In the genomic region with DNA sequence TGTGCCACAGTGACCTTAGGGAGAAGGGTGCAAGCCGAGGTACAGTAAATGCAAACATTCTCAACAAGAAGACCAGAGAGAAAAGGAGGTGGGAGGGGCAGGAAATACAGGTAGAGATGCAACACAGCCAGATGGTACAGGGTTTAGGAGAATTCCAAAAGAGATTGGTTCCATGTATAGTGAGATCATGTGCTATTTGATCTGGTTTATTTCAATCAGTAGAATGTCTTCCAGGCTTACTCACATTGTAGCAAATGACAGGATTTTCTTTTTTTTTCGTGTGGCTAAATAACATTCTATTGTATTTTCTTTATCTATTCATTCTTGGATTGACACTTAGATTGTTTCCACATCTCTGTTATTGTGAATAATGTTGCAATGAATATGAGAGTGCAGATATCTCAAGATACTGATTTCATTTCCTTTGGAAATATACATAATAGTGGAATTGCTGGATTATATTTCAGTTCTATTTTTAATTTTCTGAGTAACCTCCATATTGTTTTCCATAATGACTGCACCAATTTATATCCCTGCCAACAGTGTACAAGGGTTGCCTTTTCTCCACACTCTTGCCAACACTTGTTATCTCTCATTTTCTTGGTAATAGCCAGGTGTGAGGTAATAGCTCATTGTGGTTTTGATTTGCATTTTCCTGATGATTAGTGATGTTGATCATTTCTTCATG, we compare ENCODE assay signal across 16 cellular contexts.
DNase-seq lines count a peak whose midpoint lies in the region; ATAC-seq and TF ChIP-seq lines count a peak whose summit lies in the region.
"Had no signal": no experiment of that assay in that cellular context is flagged by ENCODE, and none has a peak within 500 bp of the region (broad histone marks: within the 10 kb centered on the region; RNA-seq: fewer than 3 reads in every experiment).

No MANE protein-coding gene starts in this region.

- peaks cover 8% of the 10 kb centered on the region for H3F3A ChIP-seq in SK-N-SH (replicated peaks; ENCODE audit: insufficient read depth)

- H3K9me2 ChIP-seq in SK-N-SH, result no peaks in the 10 kb centered on the region

- ATAC-seq in activated CD4-positive, CD25-positive, alpha-beta regulatory T cell treated with anti-CD3 and anti-CD28 coated beads, Interleukin-2, amount 50 U/mL, for 24 hours, result no peak
- ATAC-seq: HepG2 had no signal

- H3K27me3 ChIP-seq in SK-N-SH (ENCODE audit: insufficient read depth), result no peaks in the 10 kb centered on the region
- H3K27me3 ChIP-seq in osteoblast (ENCODE audit: insufficient read depth, low read length), result no peaks in the 10 kb centered on the region
- H3K27me3 ChIP-seq: BLaER1 had no signal

- H3K4me1 ChIP-seq in SK-N-SH (ENCODE audit: control insufficient read depth in 1 of 2, insufficient read depth in 2 of 2, low read depth in 1 of 2, low read length in 1 of 2) (peaks cover 0 to 3% of the 10 kb centered on the region in 2 experiments; a peak in 1 of 4 replicates), osteoblast (ENCODE audit: insufficient read depth, low read length) (no peaks in the 10 kb centered on the region)
- H3K4me1 ChIP-seq: BLaER1, Caco-2 had no signal

- H3K4me2 ChIP-seq in SK-N-SH, result no peak overlapping the region
- H3K4me2 ChIP-seq in osteoblast (ENCODE audit: insufficient read depth, low read length), result no peak overlapping the region
- H3K4me2 ChIP-seq: BLaER1 had no signal

- CTCF ChIA-PET in SK-N-SH (lab: Yijun Ruan, JAX), result no interaction called here

- 38% methylated on average over 2 of the region's 2 CpGs for WGBS in SK-N-SH (ENCODE audit: low lambda C conversion rate)

- POLR2A ChIA-PET in SK-N-SH (lab: Yijun Ruan, JAX), result no interaction called here

- H3K79me2 ChIP-seq in SK-N-SH (ENCODE audit: insufficient read depth), result no peaks in the 10 kb centered on the region
- H3K79me2 ChIP-seq in osteoblast (ENCODE audit: insufficient read depth, low read length), result no peaks in the 10 kb centered on the region

- peak; percentile 29 to 55; a peak in 2 of 4 replicates for TF ChIP-seq EP300 in SK-N-SH (IDR thresholded peaks at IDR 0.05; ENCODE audit: borderline replicate concordance in 1 of 2, low read depth in 1 of 2, low read length in 1 of 2)

- no peak overlapping the region for H3K9ac ChIP-seq in SK-N-SH
- H3K9ac ChIP-seq: BLaER1 had no signal

- DNase-seq in NCI-H1048 (lab: John Stamatoyannopoulos, UW) (peak; percentile 50), SK-N-SH (no peak), fibroblast of gingiva (ENCODE audit: low read depth) (peak; percentile 9), osteoblast (ENCODE audit: insufficient read length, low spot score, missing footprints) (no peak)
- DNase-seq in stimulated activated CD4-positive, alpha-beta T cell treated with anti-CD3 and anti-CD28 coated beads, Interleukin-4, amount 100 ng/mL, for 24 hours, result no peak
- DNase-seq in activated T-cell treated with anti-CD3 and anti-CD28 coated beads, Interleukin-2, amount 50 U/mL, for 48 hours, result no peak
- DNase-seq: AML-193; Caco-2; CD8-positive, alpha-beta memory T cell; DND-41; GDM1; HCEC 1CT; HFFc6 had no signal

- TF ChIP-seq RAD21 in SK-N-SH (IDR thresholded peaks at IDR 0.05; ENCODE audit: low read length), result no peak

- H3K9me3 ChIP-seq in SK-N-SH, result no peaks in the 10 kb centered on the region
- H3K9me3 ChIP-seq in osteoblast (ENCODE audit: low read depth, low read length), result no peaks in the 10 kb centered on the region
- H3K9me3 ChIP-seq: BLaER1, Caco-2 had no signal

- TF ChIP-seq CTCF in SK-N-SH (IDR thresholded peaks at IDR 0.05), result no peak
- no peak for TF ChIP-seq CTCF in osteoblast (IDR thresholded peaks at IDR 0.05; ENCODE audit: extremely low read depth, low read depth, low read length)

- H3K27ac ChIP-seq in SK-N-SH (ENCODE audit: low read depth in 2 of 2, low read length in 1 of 2) (peak overlapping the region in 1 of 2 experiments; percentile 48; a peak in 1 of 4 replicates), osteoblast (ENCODE audit: low read depth, low read length) (no peak overlapping the region)
- H3K27ac ChIP-seq: BLaER1 had no signal

- H3K36me3 ChIP-seq in SK-N-SH (replicated peaks in 1 of 2; ENCODE audit: control insufficient read depth in 1 of 2, insufficient read depth in 2 of 2, low read length in 1 of 2), result no peaks in the 10 kb centered on the region
- no peaks in the 10 kb centered on the region for H3K36me3 ChIP-seq in osteoblast (ENCODE audit: insufficient read depth, low read length)
- H3K36me3 ChIP-seq: BLaER1 had no signal

- no peak overlapping the region for H3K4me3 ChIP-seq in SK-N-SH (ENCODE audit: low read depth in 2 of 2, low read length in 1 of 2)
- no peak overlapping the region for H3K4me3 ChIP-seq in osteoblast (ENCODE audit: insufficient read depth, low read length)
- H3K4me3 ChIP-seq: BLaER1 had no signal

- H2AFZ ChIP-seq in SK-N-SH (ENCODE audit: low read depth) (no peak overlapping the region), osteoblast (ENCODE audit: low read length) (peak overlapping the region; percentile 17)

- no peaks in the 10 kb centered on the region for H4K20me1 ChIP-seq in SK-N-SH (ENCODE audit: insufficient read depth)
- H4K20me1 ChIP-seq in osteoblast (ENCODE audit: insufficient read depth, low read length), result no peaks in the 10 kb centered on the region
- H4K20me1 ChIP-seq: BLaER1 had no signal

TF ChIP-seq in SK-N-SH, 30 proteins besides CTCF, POLR2A, EP300 and RAD21 (continues in another document):
- TF ChIP-seq RXRA (IDR thresholded peaks at IDR 0.05; ENCODE audit: borderline replicate concordance, low read depth) (no peak), CHD2 (IDR thresholded peaks at IDR 0.05; ENCODE audit: low read length, partially characterized antibody) (no peak), ELF1 (IDR thresholded peaks at IDR 0.05) (no peak), GATA2 (CRISPR knock-in tag; IDR thresholded peaks at IDR 0.05) (no peak), FOXJ3 (CRISPR knock-in tag; IDR thresholded peaks at IDR 0.05) (no peak), RCOR1 (IDR thresholded peaks at IDR 0.05; ENCODE audit: low read length) (no peak), ZBTB33 (IDR thresholded peaks at IDR 0.05; ENCODE audit: borderline replicate concordance, low read depth) (no peak), REST (IDR thresholded peaks at IDR 0.05; ENCODE audit: low read depth, low read length) (no peak), TAF1 (IDR thresholded peaks at IDR 0.05; ENCODE audit: borderline replicate concordance, low read depth, low read length) (no peak), NRF1 (IDR thresholded peaks at IDR 0.05; ENCODE audit: low read depth, low read length) (no peak)
- TF ChIP-seq, protein P1, sequence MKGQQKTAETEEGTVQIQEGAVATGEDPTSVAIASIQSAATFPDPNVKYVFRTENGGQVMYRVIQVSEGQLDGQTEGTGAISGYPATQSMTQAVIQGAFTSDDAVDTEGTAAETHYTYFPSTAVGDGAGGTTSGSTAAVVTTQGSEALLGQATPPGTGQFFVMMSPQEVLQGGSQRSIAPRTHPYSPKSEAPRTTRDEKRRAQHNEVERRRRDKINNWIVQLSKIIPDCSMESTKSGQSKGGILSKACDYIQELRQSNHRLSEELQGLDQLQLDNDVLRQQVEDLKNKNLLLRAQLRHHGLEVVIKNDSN (IDR thresholded peaks at IDR 0.05; ENCODE audit: borderline replicate concordance, low read depth), result no peak
- TF ChIP-seq, protein P2, sequence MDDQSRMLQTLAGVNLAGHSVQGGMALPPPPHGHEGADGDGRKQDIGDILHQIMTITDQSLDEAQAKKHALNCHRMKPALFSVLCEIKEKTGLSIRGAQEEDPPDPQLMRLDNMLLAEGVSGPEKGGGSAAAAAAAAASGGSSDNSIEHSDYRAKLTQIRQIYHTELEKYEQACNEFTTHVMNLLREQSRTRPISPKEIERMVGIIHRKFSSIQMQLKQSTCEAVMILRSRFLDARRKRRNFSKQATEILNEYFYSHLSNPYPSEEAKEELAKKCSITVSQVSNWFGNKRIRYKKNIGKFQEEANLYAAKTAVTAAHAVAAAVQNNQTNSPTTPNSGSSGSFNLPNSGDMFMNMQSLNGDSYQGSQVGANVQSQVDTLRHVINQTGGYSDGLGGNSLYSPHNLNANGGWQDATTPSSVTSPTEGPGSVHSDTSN (IDR thresholded peaks at IDR 0.05), result peak; percentile 48

Comparison
In these comparisons a context has a peak if more than half of its experiments do, and no peak if none do; other contexts are left out.
1. DNase-seq: peak in NCI-H1048 (single experiment) and fibroblast of gingiva (single experiment); none in SK-N-SH (single experiment), osteoblast (single experiment), stimulated activated CD4-positive, alpha-beta T cell treated with anti-CD3 and anti-CD28 coated beads, Interleukin-4, amount 100 ng/mL, for 24 hours (single experiment) and activated T-cell treated with anti-CD3 and anti-CD28 coated beads, Interleukin-2, amount 50 U/mL, for 48 hours (0 of 2).